24 cellular contexts compared by ENCODE assay signal in genomic region chr11:133930053-133930766, GRCh38. TPM values are rescaled to one million over a fixed set of nuclear protein-coding genes. Genes with fewer than 3 reads are reported as not detected.
DNase-seq lines count a peak whose midpoint lies in the region; ATAC-seq and TF ChIP-seq lines count a peak whose summit lies in the region.
"Had no signal": no experiment of that assay in that cellular context is flagged by ENCODE, and none has a peak within 500 bp of the region (broad histone marks: within the 10 kb centered on the region; RNA-seq: fewer than 3 reads in every experiment).

No MANE protein-coding gene starts in this region.

- peaks cover 30% of the 10 kb centered on the region for H3K4me1 Mint-ChIP-seq in activated naive CD8-positive, alpha-beta T cell treated with anti-CD3 and anti-CD28 coated beads, Interleukin-2, amount 10 ng/mL, durations not matched to agents 7 days and 5 days
- peaks cover 28% of the 10 kb centered on the region for H3K4me1 Mint-ChIP-seq in activated naive CD8-positive, alpha-beta T cell treated with anti-CD3 and anti-CD28 coated beads for 36 hours
- H3K4me1 Mint-ChIP-seq in activated T-helper 2 cell treated with anti-CD3 and anti-CD28 coated beads, Interferon-gamma antibody, Interleukin-2, Interleukin-4, amounts not matched to agents 10 μg/mL and 5 μg/mL and 100 μg/mL, durations not matched to agents 14 hours and 24 hours and 36 hours (ENCODE audit: low read depth): peaks cover 36% of the 10 kb centered on the region

- H3K27me3 Mint-ChIP-seq in activated naive CD8-positive, alpha-beta T cell treated with anti-CD3 and anti-CD28 coated beads, Interleukin-2, amount 10 ng/mL, durations not matched to agents 7 days and 5 days: no peaks in the 10 kb centered on the region
- no peaks in the 10 kb centered on the region for H3K27me3 Mint-ChIP-seq in activated naive CD8-positive, alpha-beta T cell treated with anti-CD3 and anti-CD28 coated beads for 36 hours
- no peaks in the 10 kb centered on the region for H3K27me3 Mint-ChIP-seq in activated T-helper 2 cell treated with anti-CD3 and anti-CD28 coated beads, Interferon-gamma antibody, Interleukin-2, Interleukin-4, amounts not matched to agents 10 μg/mL and 5 μg/mL and 100 μg/mL, durations not matched to agents 14 hours and 24 hours and 36 hours (ENCODE audit: low read depth)

- no peak overlapping the region for H3K4me3 Mint-ChIP-seq in activated naive CD8-positive, alpha-beta T cell treated with anti-CD3 and anti-CD28 coated beads, Interleukin-2, amount 10 ng/mL, durations not matched to agents 7 days and 5 days
- no peak overlapping the region for H3K4me3 Mint-ChIP-seq in activated naive CD8-positive, alpha-beta T cell treated with anti-CD3 and anti-CD28 coated beads for 36 hours
- no peak overlapping the region for H3K4me3 Mint-ChIP-seq in activated T-helper 2 cell treated with anti-CD3 and anti-CD28 coated beads, Interferon-gamma antibody, Interleukin-2, Interleukin-4, amounts not matched to agents 10 μg/mL and 5 μg/mL and 100 μg/mL, durations not matched to agents 14 hours and 24 hours and 36 hours (ENCODE audit: low read depth)
- H3K4me3 Mint-ChIP-seq: immature natural killer cell, neural progenitor cell had no signal

- peaks cover 19% of the 10 kb centered on the region for H3K36me3 Mint-ChIP-seq in activated naive CD8-positive, alpha-beta T cell treated with anti-CD3 and anti-CD28 coated beads, Interleukin-2, amount 10 ng/mL, durations not matched to agents 7 days and 5 days
- peaks cover 21% of the 10 kb centered on the region for H3K36me3 Mint-ChIP-seq in activated naive CD8-positive, alpha-beta T cell treated with anti-CD3 and anti-CD28 coated beads for 36 hours
- peaks cover 74% of the 10 kb centered on the region for H3K36me3 Mint-ChIP-seq in activated T-helper 2 cell treated with anti-CD3 and anti-CD28 coated beads, Interferon-gamma antibody, Interleukin-2, Interleukin-4, amounts not matched to agents 10 μg/mL and 5 μg/mL and 100 μg/mL, durations not matched to agents 14 hours and 24 hours and 36 hours (ENCODE audit: low read depth)
- H3K36me3 Mint-ChIP-seq: immature natural killer cell had no signal

- no peak for TF ChIP-seq CTCF in RWPE2 (IDR thresholded peaks at IDR 0.05; ENCODE audit: poor library complexity, severe bottlenecking)
- TF ChIP-seq CTCF in sigmoid colon (IDR thresholded peaks at IDR 0.05): no peak

- H3K27me3 ChIP-seq in RWPE2 (ENCODE audit: insufficient read depth, poor library complexity, severe bottlenecking): no peaks in the 10 kb centered on the region
- H3K27me3 ChIP-seq in sigmoid colon: no peaks in the 10 kb centered on the region
- H3K27me3 ChIP-seq: BLaER1 treated with 17β-estradiol and CSF1 and Interleukin-3, amounts not matched to agents 10 nM and 100 nM; neural progenitor cell; upper lobe of left lung had no signal

- H3K9me3 ChIP-seq in RWPE2 (ENCODE audit: severe bottlenecking) (no peaks in the 10 kb centered on the region), sigmoid colon (no peaks in the 10 kb centered on the region)
- H3K9me3 ChIP-seq: BLaER1 treated with 17β-estradiol and CSF1 and Interleukin-3, amounts not matched to agents 10 nM and 100 nM; Caco-2; upper lobe of left lung had no signal

- H3K4me3 ChIP-seq in RWPE2 (ENCODE audit: severe bottlenecking) (no peak overlapping the region), sigmoid colon (no peak overlapping the region)
- H3K4me3 ChIP-seq: BLaER1 treated with 17β-estradiol and CSF1 and Interleukin-3, amounts not matched to agents 10 nM and 100 nM; neural progenitor cell; upper lobe of left lung had no signal

- POLR2A ChIA-PET in activated naive CD8-positive, alpha-beta T cell treated with anti-CD3 and anti-CD28 coated beads, Interleukin-2, amount 10 ng/mL, durations not matched to agents 7 days and 5 days (lab: Charles Lee): no interaction called here

- no peaks in the 10 kb centered on the region for H3K9me3 Mint-ChIP-seq in activated naive CD8-positive, alpha-beta T cell treated with anti-CD3 and anti-CD28 coated beads, Interleukin-2, amount 10 ng/mL, durations not matched to agents 7 days and 5 days
- no peaks in the 10 kb centered on the region for H3K9me3 Mint-ChIP-seq in activated naive CD8-positive, alpha-beta T cell treated with anti-CD3 and anti-CD28 coated beads for 36 hours
- H3K9me3 Mint-ChIP-seq in activated T-helper 2 cell treated with anti-CD3 and anti-CD28 coated beads, Interferon-gamma antibody, Interleukin-2, Interleukin-4, amounts not matched to agents 10 μg/mL and 5 μg/mL and 100 μg/mL, durations not matched to agents 14 hours and 24 hours and 36 hours: no peaks in the 10 kb centered on the region
- H3K9me3 Mint-ChIP-seq: immature natural killer cell; neural progenitor cell; stimulated activated effector memory CD8-positive, alpha-beta T cell treated with anti-CD3 and anti-CD28 coated beads, Interleukin-12 subunit alpha, Interleukin-12 subunit beta, amount 100 ng/mL, for 72 hours had no signal

- WGBS in sigmoid colon, 2 donors: 91 to 93% methylated on average over 27 of the region's 27 CpGs

- H3K4me1 ChIP-seq in RWPE2 (ENCODE audit: insufficient read depth, poor library complexity, severe bottlenecking) (peaks cover 10% of the 10 kb centered on the region), sigmoid colon (peaks cover 0 to 24% (median 13%) of the 10 kb centered on the region in 4 donors)
- H3K4me1 ChIP-seq: Caco-2, neural progenitor cell had no signal

- no peak for DNase-seq in activated naive CD8-positive, alpha-beta T cell treated with anti-CD3 and anti-CD28 coated beads, Interleukin-2, amount 10 ng/mL, durations not matched to agents 7 days and 5 days
- DNase-seq in activated naive CD8-positive, alpha-beta T cell treated with anti-CD3 and anti-CD28 coated beads for 36 hours: no peak
- DNase-seq in RWPE2 (ENCODE audit: low spot score) (peak; percentile 38), sigmoid colon (no peak), islet precursor cell (no peak)
- no peak for DNase-seq in activated T-helper 2 cell treated with anti-CD3 and anti-CD28 coated beads, Interferon-gamma antibody, Interleukin-2, Interleukin-4, amounts not matched to agents 10 μg/mL and 5 μg/mL and 100 μg/mL, durations not matched to agents 14 hours and 24 hours and 36 hours (ENCODE audit: low spot score)
- DNase-seq: activated naive CD4-positive, alpha-beta T cell treated with anti-CD3 and anti-CD28 coated beads, Interleukin-2, amount 50 U/mL, for 16 hours; activated T-cell treated with anti-CD3 and anti-CD28 coated beads for 4 hours; Caco-2; DMS79; HCEC 1CT; immature natural killer cell; mesenchymal stem cell; NCI-H1417 treated with DMSO at 0.1 percent for 48 hours; NCI-H2081 treated with DMSO at 0.1 percent for 48 hours; NCI-H446 treated with DMSO at 0.1 percent for 48 hours; stimulated activated CD4-positive, alpha-beta T cell treated with anti-CD3 and anti-CD28 coated beads, Interleukin-4, amount 100 ng/mL, for 24 hours had no signal

- ATAC-seq in activated naive CD8-positive, alpha-beta T cell treated with anti-CD3 and anti-CD28 coated beads, Interleukin-2, amount 10 ng/mL, durations not matched to agents 7 days and 5 days (ENCODE audit: low read depth): no peak
- ATAC-seq in RWPE2 (ENCODE audit: low read depth) (no peak), GM18520 (IDR thresholded peaks at IDR 0.05; ENCODE audit: unreplicated experiment) (no peak)
- ATAC-seq: sciatic nerve; stimulated activated effector memory CD8-positive, alpha-beta T cell treated with anti-CD3 and anti-CD28 coated beads, Interleukin-12 subunit alpha, Interleukin-12 subunit beta, amount 100 ng/mL, for 72 hours had no signal

- no peak for TF ChIP-seq POLR2A in sigmoid colon (IDR thresholded peaks at IDR 0.05)

- H3K27ac ChIP-seq in RWPE2 (ENCODE audit: poor library complexity, severe bottlenecking) (no peak overlapping the region), sigmoid colon (peak overlapping the region; percentile 23 to 61 (median 40))
- H3K27ac ChIP-seq: BLaER1 treated with 17β-estradiol and CSF1 and Interleukin-3, amounts not matched to agents 10 nM and 100 nM; neural progenitor cell; upper lobe of left lung had no signal

- intact Hi-C loops in activated T-helper 2 cell treated with anti-CD3 and anti-CD28 coated beads, Interferon-gamma antibody, Interleukin-2, Interleukin-4, amounts not matched to agents 10 μg/mL and 5 μg/mL and 100 μg/mL, durations not matched to agents 14 hours and 24 hours and 36 hours (cut with micrococcal nuclease): no loop called here
- intact Hi-C loops in sigmoid colon (cut with DNase I): loop anchor here (2.0 kb wide), 1 partner anchor 115 kb away; no protein-coding TSS in a partner anchor

- H3K27ac Mint-ChIP-seq in activated naive CD8-positive, alpha-beta T cell treated with anti-CD3 and anti-CD28 coated beads, Interleukin-2, amount 10 ng/mL, durations not matched to agents 7 days and 5 days: peak overlapping the region; percentile 25
- H3K27ac Mint-ChIP-seq in activated naive CD8-positive, alpha-beta T cell treated with anti-CD3 and anti-CD28 coated beads for 36 hours: no peak overlapping the region
- H3K27ac Mint-ChIP-seq in activated T-helper 2 cell treated with anti-CD3 and anti-CD28 coated beads, Interferon-gamma antibody, Interleukin-2, Interleukin-4, amounts not matched to agents 10 μg/mL and 5 μg/mL and 100 μg/mL, durations not matched to agents 14 hours and 24 hours and 36 hours: peak overlapping the region; percentile 98
- H3K27ac Mint-ChIP-seq: immature natural killer cell, neural progenitor cell had no signal

- no peak for TF ChIP-seq EP300 in sigmoid colon (IDR thresholded peaks at IDR 0.05)

- H3K36me3 ChIP-seq in RWPE2 (ENCODE audit: low read depth) (no peaks in the 10 kb centered on the region), sigmoid colon (peaks cover 10 to 65% (median 20%) of the 10 kb centered on the region in 4 donors)
- H3K36me3 ChIP-seq: BLaER1 treated with 17β-estradiol and CSF1 and Interleukin-3, amounts not matched to agents 10 nM and 100 nM; neural progenitor cell; upper lobe of left lung had no signal

RNA-seq across cellular contexts. Expression of gene IGSF9B, which starts 26.6 kb away (rescaled TPM):
- 10 to 100 TPM; 91.8 to 99.7 TPM for total RNA-seq in activated naive CD8-positive, alpha-beta T cell treated with anti-CD3 and anti-CD28 coated beads, Interleukin-2, amount 10 ng/mL, durations not matched to agents 7 days and 5 days
- total RNA-seq in activated naive CD8-positive, alpha-beta T cell treated with anti-CD3 and anti-CD28 coated beads for 36 hours: 10 to 100 TPM; 36.0 to 46.5 TPM
- total RNA-seq in activated T-helper 2 cell treated with anti-CD3 and anti-CD28 coated beads, Interferon-gamma antibody, Interleukin-2, Interleukin-4, amounts not matched to agents 10 μg/mL and 5 μg/mL and 100 μg/mL, durations not matched to agents 14 hours and 24 hours and 36 hours: 101 and 110 TPM in 2 replicates
- 10 to 100 TPM; 12.5 to 53.7 (median 19.0) TPM for total RNA-seq in sigmoid colon
- polyA plus RNA-seq in sigmoid colon: 1 to 10 TPM in 1 of 3 donors, under 1 TPM in 1, not detected in 1; under 0.01 to 4.4 TPM
- polyA plus RNA-seq: fibroblast of lung had no signal
